Comparison of ENCODE assay signal across 33 cellular contexts in the genomic region with DNA sequence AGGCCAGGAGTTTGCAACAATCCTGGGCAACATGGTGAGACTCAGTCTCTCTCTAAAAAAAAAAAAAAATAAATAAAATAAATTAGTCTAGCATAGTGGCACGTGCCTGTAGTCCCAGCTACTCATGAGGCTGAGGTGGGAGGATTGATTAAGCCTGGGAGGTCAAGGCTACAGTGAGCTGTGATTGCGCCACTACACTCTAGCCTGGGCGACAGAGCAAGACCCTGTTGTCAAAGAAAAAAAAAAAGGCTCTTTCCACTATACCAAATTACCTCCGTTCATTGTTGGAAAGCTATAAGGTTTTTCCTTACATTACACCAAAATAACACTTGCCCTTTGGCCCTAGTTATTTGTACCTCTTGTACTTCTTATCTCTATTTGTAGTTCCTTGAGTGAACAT. TPM values are rescaled to one million over a fixed set of nuclear protein-coding genes. Genes with fewer than 3 reads are reported as not detected.
"Had no signal": no experiment of that assay in that cellular context is flagged by ENCODE, and none has a peak within 500 bp of the region (broad histone marks: within the 10 kb centered on the region; RNA-seq: fewer than 3 reads in every experiment).

No MANE protein-coding gene starts in this region.

- H3K4me1 ChIP-seq: body of pancreas, foreskin keratinocyte had no signal

- H3K4me3 ChIP-seq: body of pancreas, esophagus muscularis mucosa, gastrocnemius medialis, heart left ventricle had no signal

- H3K27ac ChIP-seq: body of pancreas, esophagus muscularis mucosa, foreskin keratinocyte, gastrocnemius medialis, heart left ventricle, VCaP had no signal

- DNase-seq: activated B cell treated with CpG ODN at 0.5 μM for 24 hours; activated CD4-positive, alpha-beta T cell treated with anti-CD3 and anti-CD28 coated beads for 48 hours; activated CD4-positive, alpha-beta T cell treated with anti-CD3 and anti-CD28 coated beads, Interleukin-2, amount 50 U/mL, for 1 hour; activated CD4-positive, alpha-beta T cell treated with anti-CD3 and anti-CD28 coated beads, Interleukin-2, amount 50 U/mL, for 48 hours; activated CD8-positive, alpha-beta memory T cell treated with anti-CD3 and anti-CD28 coated beads for 24 hours; activated CD8-positive, alpha-beta T cell treated with anti-CD3 and anti-CD28 coated beads for 36 hours; activated effector memory CD4-positive, alpha-beta T cell treated with Interleukin-2 at 50 U/mL for 16 hours; activated gamma-delta T cell treated with Interleukin-2 at 50 U/mL for 16 hours; activated naive CD4-positive, alpha-beta T cell treated with anti-CD3 and anti-CD28 coated beads, Interleukin-2, amount 50 U/mL, for 16 hours; activated naive CD4-positive, alpha-beta T cell treated with Interleukin-2 at 50 U/mL for 16 hours; activated T-cell treated with anti-CD3 and anti-CD28 coated beads, Interleukin-2, amount 50 U/mL, for 4 hours; amygdala; aorta; body of pancreas; caudate nucleus; cortex of kidney; effector CD4-positive, alpha-beta T cell; effector memory CD8-positive, alpha-beta T cell; erythroblast; foreskin keratinocyte; gastrocnemius medialis; glutamatergic neuron; heart left ventricle; T-helper 2 cell had no signal

- H3K9me3 Mint-ChIP-seq: activated B cell treated with CpG ODN at 0.5 μM for 24 hours; activated CD8-positive, alpha-beta T cell treated with anti-CD3 and anti-CD28 coated beads for 36 hours; activated T-cell treated with anti-CD3 and anti-CD28 coated beads, Interleukin-2, amount 50 U/mL, for 4 hours; activated T-helper 17 cell treated with anti-CD3 and anti-CD28 coated beads, Interleukin-2, amount 50 U/mL, for 72 hours; effector memory CD8-positive, alpha-beta T cell had no signal

- H3K27ac Mint-ChIP-seq: activated B cell treated with CpG ODN at 0.5 μM for 24 hours; activated CD8-positive, alpha-beta T cell treated with anti-CD3 and anti-CD28 coated beads for 36 hours; activated naive CD8-positive, alpha-beta T cell; activated T-helper 17 cell treated with anti-CD3 and anti-CD28 coated beads, Interleukin-2, amount 50 U/mL, for 72 hours; effector memory CD8-positive, alpha-beta T cell had no signal

- H3K27me3 ChIP-seq: body of pancreas, esophagus muscularis mucosa, foreskin keratinocyte, gastrocnemius medialis, heart left ventricle had no signal

- H3K4me1 Mint-ChIP-seq: activated B cell treated with CpG ODN at 0.5 μM for 24 hours; activated T-helper 17 cell treated with anti-CD3 and anti-CD28 coated beads, Interleukin-2, amount 50 U/mL, for 72 hours had no signal

- H3K27me3 Mint-ChIP-seq: activated B cell treated with CpG ODN at 0.5 μM for 24 hours; activated naive CD8-positive, alpha-beta T cell; activated T-helper 17 cell treated with anti-CD3 and anti-CD28 coated beads, Interleukin-2, amount 50 U/mL, for 72 hours had no signal

- ATAC-seq: activated CD4-positive, CD25-positive, alpha-beta regulatory T cell treated with anti-CD3 and anti-CD28 coated beads, Interleukin-2, amount 50 U/mL, for 24 hours; activated CD8-positive, alpha-beta T cell treated with anti-CD3 and anti-CD28 coated beads for 36 hours; activated T-cell treated with anti-CD3 and anti-CD28 coated beads, Interleukin-2, amount 50 U/mL, for 4 hours; activated T-helper 17 cell treated with anti-CD3 and anti-CD28 coated beads, Interleukin-2, amount 50 U/mL, for 72 hours; body of pancreas; effector memory CD8-positive, alpha-beta T cell; gastrocnemius medialis; heart left ventricle had no signal

- H3K36me3 Mint-ChIP-seq: activated naive CD8-positive, alpha-beta T cell had no signal

- H3K4me3 Mint-ChIP-seq: activated B cell treated with CpG ODN at 0.5 μM for 24 hours; activated CD8-positive, alpha-beta T cell treated with anti-CD3 and anti-CD28 coated beads for 36 hours; activated naive CD8-positive, alpha-beta T cell; activated T-cell treated with anti-CD3 and anti-CD28 coated beads, Interleukin-2, amount 50 U/mL, for 4 hours; activated T-helper 17 cell treated with anti-CD3 and anti-CD28 coated beads, Interleukin-2, amount 50 U/mL, for 72 hours; effector memory CD8-positive, alpha-beta T cell had no signal

- H3K36me3 ChIP-seq: esophagus muscularis mucosa, gastrocnemius medialis, heart left ventricle had no signal

- H3K9me3 ChIP-seq: body of pancreas, esophagus muscularis mucosa, gastrocnemius medialis had no signal

RNA-seq across cellular contexts. Expression of gene PRSS48, which starts 9.9 kb away (rescaled TPM):
- total RNA-seq: activated B cell treated with CpG ODN at 0.5 μM for 24 hours; activated CD8-positive, alpha-beta T cell treated with anti-CD3 and anti-CD28 coated beads for 36 hours; activated T-cell treated with anti-CD3 and anti-CD28 coated beads, Interleukin-2, amount 50 U/mL, for 4 hours; activated T-helper 17 cell treated with anti-CD3 and anti-CD28 coated beads, Interleukin-2, amount 50 U/mL, for 72 hours; aorta; body of pancreas; chondrocyte; dermis blood vessel endothelial cell; esophagus muscularis mucosa; foreskin keratinocyte; gastrocnemius medialis; heart left ventricle; T-helper 1 cell treated with Interleukin-12 subunit alpha and Interleukin-12 subunit beta and Interleukin-4 antibody, amounts not matched to agents 30 ng/mL and 1 ng/mL, for 36 hours had no signal
- polyA plus RNA-seq: adipose tissue, aorta, foreskin keratinocyte, heart left ventricle had no signal

RNA-seq across cellular contexts. Expression of gene SH3D19, which starts 58.3 kb away (rescaled TPM):
- total RNA-seq: activated B cell treated with CpG ODN at 0.5 μM for 24 hours; activated CD8-positive, alpha-beta T cell treated with anti-CD3 and anti-CD28 coated beads for 36 hours; T-helper 1 cell treated with Interleukin-12 subunit alpha and Interleukin-12 subunit beta and Interleukin-4 antibody, amounts not matched to agents 30 ng/mL and 1 ng/mL, for 36 hours had no signal
